ENCODE assay signal across 1 cellular context in genomic region chr17:39925282-39926134, GRCh38.
TF ChIP-seq lines count a peak whose summit lies in the region.

No MANE protein-coding gene starts in this region.

TF ChIP-seq in GM12878, 131 proteins besides CTCF, POLR2A, EP300 and RAD21:
- TF ChIP-seq NR2F1 (conservative IDR thresholded peaks at IDR 0.05) = peak; percentile 10; the same call in 1 of the 2 replicates
- TF ChIP-seq, protein P1, sequence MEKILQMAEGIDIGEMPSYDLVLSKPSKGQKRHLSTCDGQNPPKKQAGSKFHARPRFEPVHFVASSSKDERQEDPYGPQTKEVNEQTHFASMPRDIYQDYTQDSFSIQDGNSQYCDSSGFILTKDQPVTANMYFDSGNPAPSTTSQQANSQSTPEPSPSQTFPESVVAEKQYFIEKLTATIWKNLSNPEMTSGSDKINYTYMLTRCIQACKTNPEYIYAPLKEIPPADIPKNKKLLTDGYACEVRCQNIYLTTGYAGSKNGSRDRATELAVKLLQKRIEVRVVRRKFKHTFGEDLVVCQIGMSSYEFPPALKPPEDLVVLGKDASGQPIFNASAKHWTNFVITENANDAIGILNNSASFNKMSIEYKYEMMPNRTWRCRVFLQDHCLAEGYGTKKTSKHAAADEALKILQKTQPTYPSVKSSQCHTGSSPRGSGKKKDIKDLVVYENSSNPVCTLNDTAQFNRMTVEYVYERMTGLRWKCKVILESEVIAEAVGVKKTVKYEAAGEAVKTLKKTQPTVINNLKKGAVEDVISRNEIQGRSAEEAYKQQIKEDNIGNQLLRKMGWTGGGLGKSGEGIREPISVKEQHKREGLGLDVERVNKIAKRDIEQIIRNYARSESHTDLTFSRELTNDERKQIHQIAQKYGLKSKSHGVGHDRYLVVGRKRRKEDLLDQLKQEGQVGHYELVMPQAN (conservative IDR thresholded peaks at IDR 0.05) = no peak
- no peak for TF ChIP-seq KDM1A (IDR thresholded peaks at IDR 0.05; ENCODE audit: borderline replicate concordance)
- TF ChIP-seq SIN3A (IDR thresholded peaks at IDR 0.05; ENCODE audit: low read depth, low read length) = no peak
- no peak for TF ChIP-seq RFX5 (IDR thresholded peaks at IDR 0.05; ENCODE audit: low read depth, low read length)
TF ChIP-seq in GM12878: peak in this region for 1.
